Comparison of ENCODE assay signal across 22 cellular contexts in the genomic region with DNA sequence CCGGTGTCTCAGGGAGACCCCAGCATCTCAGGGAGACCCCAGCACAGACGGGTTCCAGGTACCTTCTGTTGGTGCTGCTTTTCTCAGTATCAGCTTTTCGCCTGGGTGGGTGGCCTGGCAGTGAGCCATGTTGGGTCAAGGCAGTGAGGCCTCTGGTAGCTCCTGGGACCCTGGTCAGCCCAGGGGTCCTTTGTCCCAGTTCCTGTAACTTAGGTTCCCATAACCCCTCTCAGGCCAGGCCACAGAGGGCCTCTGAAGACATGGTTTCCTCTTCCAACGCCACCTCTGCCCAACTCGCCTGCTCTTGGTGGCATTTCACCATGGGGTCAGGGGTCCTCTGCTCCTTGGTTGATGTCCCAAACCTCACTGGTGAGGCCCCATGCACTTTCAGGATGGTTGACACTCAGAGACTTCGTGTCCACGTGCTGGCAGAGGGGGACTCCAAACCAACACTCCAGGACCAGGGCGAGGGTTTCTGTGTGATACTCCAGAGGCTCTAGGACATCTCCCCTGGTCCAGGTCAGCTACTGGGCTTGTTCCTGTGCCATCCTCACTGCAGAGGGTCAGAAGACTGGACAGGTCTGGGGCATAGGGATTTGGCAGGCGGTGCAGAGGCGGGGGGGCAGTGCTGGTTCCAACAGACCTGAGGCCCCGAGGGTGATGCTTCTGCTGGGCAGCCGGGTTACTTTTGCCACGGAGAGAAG.
"Had no signal": no experiment of that assay in that cellular context is flagged by ENCODE, and none has a peak within 500 bp of the region (broad histone marks: within the 10 kb centered on the region; RNA-seq: fewer than 3 reads in every experiment).

No MANE protein-coding gene starts in this region.

- H3K4me3 ChIP-seq: lung, neural progenitor cell, psoas muscle, right lobe of liver, stomach, uterus had no signal

- DNase-seq: dermis blood vessel endothelial cell; effector CD4-positive, alpha-beta T cell; endodermal cell; erythroblast; foreskin keratinocyte; immature natural killer cell; left ventricle myocardium superior; mesenchymal stem cell; midbrain; occipital lobe; psoas muscle; retina; stimulated activated CD4-positive, alpha-beta T cell treated with anti-CD3 and anti-CD28 coated beads, Interleukin-4, amount 100 ng/mL, for 4 hours; stimulated activated naive B cell treated with anti-CD40 and anti-IgM and Interleukin-4, amounts not matched to agents 10 μg/mL and 1 μg/mL and 100 μg/mL, for 72 hours; stomach; substantia nigra; trophoblast cell had no signal

- ATAC-seq: foreskin keratinocyte; stimulated activated naive B cell treated with anti-CD40 and anti-IgM and Interleukin-4, amounts not matched to agents 10 μg/mL and 1 μg/mL and 100 μg/mL, for 72 hours had no signal

- H3K27ac ChIP-seq: foreskin keratinocyte, neural progenitor cell, parathyroid adenoma, psoas muscle, right lobe of liver, stomach, uterus had no signal
